Comparison of ENCODE assay signal across 20 cellular contexts in genomic region chr20:52748235-52748950, GRCh38.
DNase-seq lines count a peak whose midpoint lies in the region; ATAC-seq, FAIRE-seq and TF ChIP-seq lines count a peak whose summit lies in the region.
"Had no signal": no experiment of that assay in that cellular context is flagged by ENCODE, and none has a peak within 500 bp of the region (broad histone marks: within the 10 kb centered on the region; RNA-seq: fewer than 3 reads in every experiment).

No MANE protein-coding gene starts in this region.

- no peaks in the 10 kb centered on the region for H3K27me3 ChIP-seq in psoas muscle (ENCODE audit: insufficient read depth in 3 of 3, low read length in 2 of 3)
- H3K27me3 ChIP-seq: colonic mucosa had no signal

- no peak overlapping the region for H3K27ac ChIP-seq in psoas muscle
- H3K27ac ChIP-seq: colonic mucosa, prostate gland had no signal

- no peaks in the 10 kb centered on the region for H3K9me3 Mint-ChIP-seq in activated naive CD8-positive, alpha-beta T cell treated with anti-CD3 and anti-CD28 coated beads for 36 hours
- H3K9me3 Mint-ChIP-seq in activated T-cell treated with anti-CD3 and anti-CD28 coated beads, Interleukin-2, amount 50 U/mL, for 72 hours, result peaks cover 0 to 2% of the 10 kb centered on the region in 2 donors
- H3K9me3 Mint-ChIP-seq: activated CD4-positive, alpha-beta T cell treated with anti-CD3 and anti-CD28 coated beads, Interleukin-2, amount 10 ng/mL, durations not matched to agents 7 days and 5 days; natural killer cell had no signal

- H3K27ac Mint-ChIP-seq in activated naive CD8-positive, alpha-beta T cell treated with anti-CD3 and anti-CD28 coated beads for 36 hours, result no peak overlapping the region
- H3K27ac Mint-ChIP-seq in activated T-cell treated with anti-CD3 and anti-CD28 coated beads, Interleukin-2, amount 50 U/mL, for 72 hours, result no peak overlapping the region
- H3K27ac Mint-ChIP-seq: activated CD4-positive, alpha-beta T cell treated with anti-CD3 and anti-CD28 coated beads, Interleukin-2, amount 10 ng/mL, durations not matched to agents 7 days and 5 days; HFFc6; immature natural killer cell; natural killer cell had no signal

- no peaks in the 10 kb centered on the region for H3K36me3 Mint-ChIP-seq in activated naive CD8-positive, alpha-beta T cell treated with anti-CD3 and anti-CD28 coated beads for 36 hours
- H3K36me3 Mint-ChIP-seq in activated T-cell treated with anti-CD3 and anti-CD28 coated beads, Interleukin-2, amount 50 U/mL, for 72 hours (ENCODE audit: insufficient read depth in 2 of 2), result no peaks in the 10 kb centered on the region
- H3K36me3 Mint-ChIP-seq: immature natural killer cell, natural killer cell had no signal

- H3K9me3 ChIP-seq in psoas muscle, result no peaks in the 10 kb centered on the region
- H3K9me3 ChIP-seq: colonic mucosa, prostate gland had no signal

- peak; percentile 87 for ATAC-seq in Right ventricle myocardium superior (ENCODE audit: poor library complexity)
- ATAC-seq in psoas muscle, result peak; percentile 24 to 66 (median 32)
- ATAC-seq in activated T-cell treated with anti-CD3 and anti-CD28 coated beads, Interleukin-2, amount 50 U/mL, for 72 hours (replicated peaks in 1 of 2), result no peak
- ATAC-seq: natural killer cell had no signal

- DNase-seq in Ammon's horn (ENCODE audit: low spot score) (peak; percentile 57), NCI-H82 (lab: John Stamatoyannopoulos, UW) (peak; percentile 85), Right ventricle myocardium superior (peak; percentile 47), psoas muscle (peak in 1 of 2 donors; percentile 15), RCC 7860 (ENCODE audit: low spot score) (no peak), iPS-NIHi11 (ENCODE audit: low spot score) (no peak)
- no peak for DNase-seq in activated naive CD8-positive, alpha-beta T cell treated with anti-CD3 and anti-CD28 coated beads for 36 hours
- DNase-seq in activated T-cell treated with anti-CD3 and anti-CD28 coated beads, Interleukin-2, amount 50 U/mL, for 72 hours, result no peak
- DNase-seq: activated CD4-positive, alpha-beta T cell treated with anti-CD3 and anti-CD28 coated beads, Interleukin-2, amount 10 ng/mL, durations not matched to agents 7 days and 5 days; activated naive CD4-positive, alpha-beta T cell treated with Interleukin-2 at 50 U/mL for 16 hours; colonic mucosa; EL; HFFc6; immature natural killer cell; IMR-90; natural killer cell; NCI-H2081; stimulated activated naive CD4-positive, alpha-beta T cell treated with Interleukin-2 at 50 U/mL for 16 hours had no signal

- no peak overlapping the region for H3K4me3 Mint-ChIP-seq in activated naive CD8-positive, alpha-beta T cell treated with anti-CD3 and anti-CD28 coated beads for 36 hours
- no peak overlapping the region for H3K4me3 Mint-ChIP-seq in activated T-cell treated with anti-CD3 and anti-CD28 coated beads, Interleukin-2, amount 50 U/mL, for 72 hours
- H3K4me3 Mint-ChIP-seq: activated CD4-positive, alpha-beta T cell treated with anti-CD3 and anti-CD28 coated beads, Interleukin-2, amount 10 ng/mL, durations not matched to agents 7 days and 5 days; HFFc6; immature natural killer cell; natural killer cell had no signal

- TF ChIP-seq CTCF in psoas muscle (IDR thresholded peaks at IDR 0.05), result no peak

- FAIRE-seq in RCC 7860 (lab: Jason Lieb, UNC), result no peak
- FAIRE-seq: TTC549 had no signal

- H3K4me3 ChIP-seq in psoas muscle, result no peak overlapping the region
- H3K4me3 ChIP-seq: colonic mucosa, prostate gland had no signal

- intact Hi-C loops in Right ventricle myocardium superior (cut with DNase I), result no loop called here
- intact Hi-C loops in psoas muscle (cut with DNase I), result no loop called here

- 26 to 43% (median 28%) methylated on average over 13 of the region's 13 CpGs for WGBS in psoas muscle, 3 donors

- H3K4me1 ChIP-seq in psoas muscle, result no peaks in the 10 kb centered on the region
- H3K4me1 ChIP-seq: colonic mucosa, prostate gland had no signal

- no peaks in the 10 kb centered on the region for H3K4me1 Mint-ChIP-seq in activated naive CD8-positive, alpha-beta T cell treated with anti-CD3 and anti-CD28 coated beads for 36 hours
- H3K4me1 Mint-ChIP-seq in activated T-cell treated with anti-CD3 and anti-CD28 coated beads, Interleukin-2, amount 50 U/mL, for 72 hours (ENCODE audit: low read depth), result no peaks in the 10 kb centered on the region
- H3K4me1 Mint-ChIP-seq: activated CD4-positive, alpha-beta T cell treated with anti-CD3 and anti-CD28 coated beads, Interleukin-2, amount 10 ng/mL, durations not matched to agents 7 days and 5 days; immature natural killer cell; natural killer cell had no signal

- peaks cover 7% of the 10 kb centered on the region for H3K27me3 Mint-ChIP-seq in activated naive CD8-positive, alpha-beta T cell treated with anti-CD3 and anti-CD28 coated beads for 36 hours
- H3K27me3 Mint-ChIP-seq in activated T-cell treated with anti-CD3 and anti-CD28 coated beads, Interleukin-2, amount 50 U/mL, for 72 hours (ENCODE audit: low read depth), result peaks cover 7% of the 10 kb centered on the region
- H3K27me3 Mint-ChIP-seq: activated CD4-positive, alpha-beta T cell treated with anti-CD3 and anti-CD28 coated beads, Interleukin-2, amount 10 ng/mL, durations not matched to agents 7 days and 5 days had no signal

- H3K36me3 ChIP-seq in psoas muscle (ENCODE audit: insufficient read depth in 1 of 2, low read depth in 1 of 2), result no peaks in the 10 kb centered on the region
- H3K36me3 ChIP-seq: colonic mucosa, prostate gland had no signal

Comparison
In these comparisons a context has a peak if more than half of its experiments do, and no peak if none do; other contexts are left out.
1. DNase-seq: peak in Ammon's horn (single experiment), NCI-H82 (single experiment) and Right ventricle myocardium superior (single experiment); none in RCC 7860 (single experiment), activated naive CD8-positive, alpha-beta T cell treated with anti-CD3 and anti-CD28 coated beads for 36 hours (single experiment), activated T-cell treated with anti-CD3 and anti-CD28 coated beads, Interleukin-2, amount 50 U/mL, for 72 hours (0 of 2) and iPS-NIHi11 (single experiment).
2. ATAC-seq: peak in Right ventricle myocardium superior (single experiment) and psoas muscle (4 of 4); none in activated T-cell treated with anti-CD3 and anti-CD28 coated beads, Interleukin-2, amount 50 U/mL, for 72 hours (0 of 2).